ENCODE assay signal across 8 cellular contexts in genomic region chr1:206612129-206612876, GRCh38. TPM values are rescaled to one million over a fixed set of nuclear protein-coding genes. Genes with fewer than 3 reads are reported as not detected.
DNase-seq lines count a peak whose midpoint lies in the region; ATAC-seq and TF ChIP-seq lines count a peak whose summit lies in the region.

TSS of gene EIF2D (minus strand) at chr1:206612465. CDS start at chr1:206612342, 123 bp downstream.

- ATAC-seq in GM18502 (IDR thresholded peaks at IDR 0.05; ENCODE audit: poor library complexity, unreplicated experiment) (peak; percentile 88), HG02970 (IDR thresholded peaks at IDR 0.05; ENCODE audit: low FRiP score, unreplicated experiment) (peak; percentile 82)

- no peaks in the 10 kb centered on the region for H3K9me3 ChIP-seq in right atrium auricular region
- no peaks in the 10 kb centered on the region for H3K9me3 ChIP-seq in uterus

- H3K27ac ChIP-seq in right atrium auricular region: peak within 1 kb of the TSS; percentile 78 to 85
- peak within 1 kb of the TSS; percentile 82 to 90 for H3K27ac ChIP-seq in uterus

- peak within 1 kb of the TSS; percentile 92 for H3K27ac Mint-ChIP-seq in T-helper 2 cell treated with Interferon-gamma antibody and Interleukin-4, amounts not matched to agents 5 μg/mL and 100 μg/mL, for 36 hours

- H3K4me1 Mint-ChIP-seq in T-helper 2 cell treated with Interferon-gamma antibody and Interleukin-4, amounts not matched to agents 5 μg/mL and 100 μg/mL, for 36 hours (ENCODE audit: low read depth): peaks cover 26% of the 10 kb centered on the region

- TF ChIP-seq CTCF in right atrium auricular region (IDR thresholded peaks at IDR 0.05) (peak; percentile 98 to 99), uterus (IDR thresholded peaks at IDR 0.05) (peak; percentile 98 to 100 (median 100))

- DNase-seq in NCI-H2029 (lab: John Stamatoyannopoulos, UW): peak; percentile 89
- DNase-seq in T-helper 2 cell treated with Interferon-gamma antibody and Interleukin-4, amounts not matched to agents 5 μg/mL and 100 μg/mL, for 36 hours (ENCODE audit: low spot score): peak; percentile 89
- peak; percentile 63 to 97 (median 92) for DNase-seq in anterior cingulate cortex (lab: John Stamatoyannopoulos, UW)
- DNase-seq in right atrium auricular region (ENCODE audit: low spot score): peak; percentile 92
- DNase-seq in putamen (ENCODE audit: low spot score): peak; percentile 96
- DNase-seq in uterus: peak; percentile 92 to 97

- intact Hi-C loops in uterus (cut with DNase I; ENCODE audit: low total_unique reads): no loop called here

- H3K4me3 Mint-ChIP-seq in T-helper 2 cell treated with Interferon-gamma antibody and Interleukin-4, amounts not matched to agents 5 μg/mL and 100 μg/mL, for 36 hours: peak within 1 kb of the TSS; percentile 98

- TF ChIP-seq POLR2A in uterus (IDR thresholded peaks at IDR 0.05): peak; percentile 62 to 64

- H3K27me3 Mint-ChIP-seq in T-helper 2 cell treated with Interferon-gamma antibody and Interleukin-4, amounts not matched to agents 5 μg/mL and 100 μg/mL, for 36 hours (ENCODE audit: low read depth): no peaks in the 10 kb centered on the region

- H3K4me1 ChIP-seq in right atrium auricular region: peaks cover 0 to 8% of the 10 kb centered on the region in 2 donors
- peaks cover 0 to 6% of the 10 kb centered on the region in 2 donors for H3K4me1 ChIP-seq in uterus

- H3K27me3 ChIP-seq in right atrium auricular region (no peaks in the 10 kb centered on the region), uterus (no peaks in the 10 kb centered on the region)

- H3K36me3 ChIP-seq in right atrium auricular region: peaks cover 22% of the 10 kb centered on the region
- no peaks in the 10 kb centered on the region for H3K36me3 ChIP-seq in uterus

- H3K4me3 ChIP-seq in right atrium auricular region (peak within 1 kb of the TSS; percentile 64 to 66), uterus (peak within 1 kb of the TSS; percentile 64 to 79)

- no peaks in the 10 kb centered on the region for H3K9me3 Mint-ChIP-seq in T-helper 2 cell treated with Interferon-gamma antibody and Interleukin-4, amounts not matched to agents 5 μg/mL and 100 μg/mL, for 36 hours

- peaks cover 19% of the 10 kb centered on the region for H3K36me3 Mint-ChIP-seq in T-helper 2 cell treated with Interferon-gamma antibody and Interleukin-4, amounts not matched to agents 5 μg/mL and 100 μg/mL, for 36 hours (ENCODE audit: low read depth)

RNA-seq across cellular contexts. Expression of gene EIF2D, which starts in this region (rescaled TPM):
- total RNA-seq in right atrium auricular region (10 to 100 TPM; 21.7 to 30.4 TPM), uterus (100 to 1,000 TPM in 1 of 4 donors, 10 to 100 TPM in 3; 19.1 to 106 (median 54.2) TPM)

Comparison
In these comparisons a context has a peak if more than half of its experiments do, and no peak if none do; other contexts are left out.
1. Peak in every context shown above with its lines: DNase-seq, ATAC-seq, H3K4me3 ChIP-seq and H3K27ac ChIP-seq.